In genomic region chr22:45319319-45319675, GRCh38 we compare ENCODE assay signal across 8 cellular contexts.
DNase-seq lines count a peak whose midpoint lies in the region; ATAC-seq and TF ChIP-seq lines count a peak whose summit lies in the region.

No MANE protein-coding gene starts in this region.

- H3K4me3 ChIP-seq in NB4 (ENCODE audit: low read depth, low read length) = peak overlapping the region; percentile 36

- H3K4me3 Mint-ChIP-seq in nephron = peak overlapping the region in 1 of 3 experiments; percentile 14

- ATAC-seq in HG03439 (IDR thresholded peaks at IDR 0.05; ENCODE audit: unreplicated experiment) = no peak
- ATAC-seq in activated CD4-positive, CD25-positive, alpha-beta regulatory T cell treated with anti-CD3 and anti-CD28 coated beads, Interleukin-2, amount 50 U/mL, for 24 hours = no peak

- peak; percentile 55 for DNase-seq in AG20443 (ENCODE audit: low spot score)
- no peak for DNase-seq in NB4 (ENCODE audit: low read depth)
- DNase-seq in effector CD4-positive, alpha-beta T cell = peak; percentile 25
- no peak for DNase-seq in NCI-H1048 (lab: John Stamatoyannopoulos, UW)
- DNase-seq in activated CD8-positive, alpha-beta memory T cell treated with anti-CD3 and anti-CD28 coated beads, Interleukin-2, amount 50 U/mL, for 48 hours = no peak

- TF ChIP-seq POLR2A in NB4 (IDR thresholded peaks at IDR 0.05; ENCODE audit: extremely low read depth, insufficient read length) = no peak

- H3K9me3 Mint-ChIP-seq in nephron = no peaks in the 10 kb centered on the region

- peaks cover 44% of the 10 kb centered on the region for H3K4me1 Mint-ChIP-seq in nephron

- H3K27ac Mint-ChIP-seq in nephron = peak overlapping the region; percentile 92 to 93 (median 92)

- H3K27me3 Mint-ChIP-seq in nephron (ENCODE audit: low read depth) = no peaks in the 10 kb centered on the region

- peaks cover 11% of the 10 kb centered on the region for H3K36me3 Mint-ChIP-seq in nephron (ENCODE audit: low read depth)

- TF ChIP-seq CTCF in NB4 (IDR thresholded peaks at IDR 0.05; ENCODE audit: low read depth, low read length) (no peak), nephron (IDR thresholded peaks at IDR 0.05; ENCODE audit: unreplicated experiment in 3 of 3) (no peak)

Comparison
In these comparisons a context has a peak if more than half of its experiments do, and no peak if none do; other contexts are left out.
1. DNase-seq: peak in AG20443 (single experiment) and effector CD4-positive, alpha-beta T cell (single experiment); none in NB4 (single experiment), NCI-H1048 (single experiment) and activated CD8-positive, alpha-beta memory T cell treated with anti-CD3 and anti-CD28 coated beads, Interleukin-2, amount 50 U/mL, for 48 hours (single experiment).